ENCODE assay signal across 11 cellular contexts in genomic region chr11:1202154-1202775, GRCh38. TPM values are rescaled to one million over a fixed set of nuclear protein-coding genes. Genes with fewer than 3 reads are reported as not detected.
A peak's percentile ranks its signal among the peaks of the same experiment; 100 is the strongest.
DNase-seq lines count a peak whose midpoint lies in the region; ATAC-seq and TF ChIP-seq lines count a peak whose summit lies in the region.
"Had no signal": no experiment of that assay in that cellular context is flagged by ENCODE, and none has a peak within 500 bp of the region (broad histone marks: within the 10 kb centered on the region; RNA-seq: fewer than 3 reads in every experiment).

No MANE protein-coding gene starts in this region.

- H3K9ac ChIP-seq in neural progenitor cell, result no peak overlapping the region

- no peak overlapping the region for H3K4me3 ChIP-seq in esophagus muscularis mucosa
- H3K4me3 ChIP-seq in neural progenitor cell, result no peak overlapping the region
- H3K4me3 ChIP-seq: SK-N-MC had no signal

- intact Hi-C loops in esophagus muscularis mucosa (cut with DNase I), result loop anchor here (2.0 kb wide), 1 partner anchor 313 kb away; no protein-coding TSS in a partner anchor

- H3K27me3 ChIP-seq in esophagus muscularis mucosa (peaks cover 0 to 67% (median 24%) of the 10 kb centered on the region in 4 donors), neural progenitor cell (no peaks in the 10 kb centered on the region)

- no peak for TF ChIP-seq EP300 in esophagus muscularis mucosa (IDR thresholded peaks at IDR 0.05)

- H3K36me3 Mint-ChIP-seq in activated T-cell treated with anti-CD3 and anti-CD28 coated beads, Interleukin-2, amount 50 U/mL, for 4 hours (ENCODE audit: insufficient read depth), result no peaks in the 10 kb centered on the region
- H3K36me3 Mint-ChIP-seq in activated T-cell treated with anti-CD3 and anti-CD28 coated beads, Interleukin-2, amount 50 U/mL, for 24 hours (ENCODE audit: low read depth), result no peaks in the 10 kb centered on the region
- no peaks in the 10 kb centered on the region for H3K36me3 Mint-ChIP-seq in glutamatergic neuron (ENCODE audit: unreplicated experiment)
- H3K36me3 Mint-ChIP-seq in neural progenitor cell, result no peaks in the 10 kb centered on the region

- no peak for TF ChIP-seq POLR2A in esophagus muscularis mucosa (IDR thresholded peaks at IDR 0.05; ENCODE audit: low read depth)

- no peak overlapping the region for H3K4me2 ChIP-seq in neural progenitor cell

- peak; percentile 4 for DNase-seq in activated T-cell treated with anti-CD3 and anti-CD28 coated beads, Interleukin-2, amount 50 U/mL, for 4 hours
- no peak for DNase-seq in activated T-cell treated with anti-CD3 and anti-CD28 coated beads, Interleukin-2, amount 50 U/mL, for 24 hours
- peak; percentile 16 for DNase-seq in NCI-H526 treated with DMSO at 0.1 percent for 48 hours (lab: John Stamatoyannopoulos, UW)
- peak; percentile 25 for DNase-seq in glutamatergic neuron
- DNase-seq in stimulated activated naive CD8-positive, alpha-beta T cell treated with anti-CD3 and anti-CD28 coated beads, Interleukin-15, amount 100 ng/mL, for 72 hours, result peak in 1 of 2 donors; percentile 14
- DNase-seq in esophagus muscularis mucosa (ENCODE audit: extremely low spot score), result no peak
- no peak for DNase-seq in neural progenitor cell (ENCODE audit: low spot score)
- DNase-seq: cerebellar nuclear complex had no signal

- H3K4me1 ChIP-seq in esophagus muscularis mucosa (peaks cover 3 to 13% (median 9%) of the 10 kb centered on the region in 4 donors), neural progenitor cell (no peaks in the 10 kb centered on the region)

- no peaks in the 10 kb centered on the region for H3K36me3 ChIP-seq in esophagus muscularis mucosa
- H3K36me3 ChIP-seq in neural progenitor cell, result no peaks in the 10 kb centered on the region

- H3K27me3 Mint-ChIP-seq in activated T-cell treated with anti-CD3 and anti-CD28 coated beads, Interleukin-2, amount 50 U/mL, for 4 hours (ENCODE audit: low read depth), result peaks cover 2% of the 10 kb centered on the region
- H3K27me3 Mint-ChIP-seq in activated T-cell treated with anti-CD3 and anti-CD28 coated beads, Interleukin-2, amount 50 U/mL, for 24 hours, result no peaks in the 10 kb centered on the region
- H3K27me3 Mint-ChIP-seq in glutamatergic neuron (ENCODE audit: unreplicated experiment) (peaks cover 2% of the 10 kb centered on the region), neural progenitor cell (ENCODE audit: insufficient read depth, low read depth) (no peaks in the 10 kb centered on the region)
- no peaks in the 10 kb centered on the region for H3K27me3 Mint-ChIP-seq in stimulated activated naive CD8-positive, alpha-beta T cell treated with anti-CD3 and anti-CD28 coated beads, Interleukin-15, amount 100 ng/mL, for 72 hours

- ATAC-seq in activated T-cell treated with anti-CD3 and anti-CD28 coated beads, Interleukin-2, amount 50 U/mL, for 4 hours, result peak in 1 of 2 donors; percentile 5
- peak; percentile 56 for ATAC-seq in stimulated activated naive CD8-positive, alpha-beta T cell treated with anti-CD3 and anti-CD28 coated beads, Interleukin-15, amount 100 ng/mL, for 72 hours
- ATAC-seq in GM21381 (IDR thresholded peaks at IDR 0.05; ENCODE audit: unreplicated experiment), result no peak

- H3K4me1 Mint-ChIP-seq in activated T-cell treated with anti-CD3 and anti-CD28 coated beads, Interleukin-2, amount 50 U/mL, for 4 hours (ENCODE audit: low read depth), result no peaks in the 10 kb centered on the region
- H3K4me1 Mint-ChIP-seq in activated T-cell treated with anti-CD3 and anti-CD28 coated beads, Interleukin-2, amount 50 U/mL, for 24 hours (ENCODE audit: low read depth), result no peaks in the 10 kb centered on the region
- H3K4me1 Mint-ChIP-seq in glutamatergic neuron (ENCODE audit: low read depth, unreplicated experiment), result no peaks in the 10 kb centered on the region
- no peaks in the 10 kb centered on the region for H3K4me1 Mint-ChIP-seq in stimulated activated naive CD8-positive, alpha-beta T cell treated with anti-CD3 and anti-CD28 coated beads, Interleukin-15, amount 100 ng/mL, for 72 hours
- H3K4me1 Mint-ChIP-seq in neural progenitor cell, result no peaks in the 10 kb centered on the region

- no peak for TF ChIP-seq CTCF in glutamatergic neuron (IDR thresholded peaks at IDR 0.05; ENCODE audit: partially characterized antibody, unreplicated experiment)
- no peak for TF ChIP-seq CTCF in esophagus muscularis mucosa (IDR thresholded peaks at IDR 0.05)
- TF ChIP-seq CTCF in neural progenitor cell (IDR thresholded peaks at IDR 0.05), result no peak

- no peak overlapping the region for H3K27ac ChIP-seq in esophagus muscularis mucosa (replicated peaks in 1 of 4)
- H3K27ac ChIP-seq in neural progenitor cell, result no peak overlapping the region
- H3K27ac ChIP-seq: SK-N-MC had no signal

- no peak overlapping the region for H3K27ac Mint-ChIP-seq in activated T-cell treated with anti-CD3 and anti-CD28 coated beads, Interleukin-2, amount 50 U/mL, for 24 hours
- H3K27ac Mint-ChIP-seq in glutamatergic neuron (ENCODE audit: unreplicated experiment) (no peak overlapping the region), neural progenitor cell (no peak overlapping the region)
- H3K27ac Mint-ChIP-seq in stimulated activated naive CD8-positive, alpha-beta T cell treated with anti-CD3 and anti-CD28 coated beads, Interleukin-15, amount 100 ng/mL, for 72 hours, result peak overlapping the region in 1 of 2 donors; percentile 69

- no peaks in the 10 kb centered on the region for H3F3A ChIP-seq in neural progenitor cell (ENCODE audit: low read depth)

- no peaks in the 10 kb centered on the region for H3K79me2 ChIP-seq in neural progenitor cell (ENCODE audit: low read depth)

- no peak overlapping the region for H2AFZ ChIP-seq in neural progenitor cell (replicated peaks)

- H3K9me3 ChIP-seq in esophagus muscularis mucosa (no peaks in the 10 kb centered on the region), neural progenitor cell (ENCODE audit: low read depth) (no peaks in the 10 kb centered on the region)

- H3K4me3 Mint-ChIP-seq in activated T-cell treated with anti-CD3 and anti-CD28 coated beads, Interleukin-2, amount 50 U/mL, for 4 hours, result no peak overlapping the region
- no peak overlapping the region for H3K4me3 Mint-ChIP-seq in activated T-cell treated with anti-CD3 and anti-CD28 coated beads, Interleukin-2, amount 50 U/mL, for 24 hours
- H3K4me3 Mint-ChIP-seq in glutamatergic neuron (ENCODE audit: unreplicated experiment) (no peak overlapping the region), neural progenitor cell (no peak overlapping the region)
- no peak overlapping the region for H3K4me3 Mint-ChIP-seq in stimulated activated naive CD8-positive, alpha-beta T cell treated with anti-CD3 and anti-CD28 coated beads, Interleukin-15, amount 100 ng/mL, for 72 hours

- no peaks in the 10 kb centered on the region for H3K9me3 Mint-ChIP-seq in activated T-cell treated with anti-CD3 and anti-CD28 coated beads, Interleukin-2, amount 50 U/mL, for 4 hours
- H3K9me3 Mint-ChIP-seq in activated T-cell treated with anti-CD3 and anti-CD28 coated beads, Interleukin-2, amount 50 U/mL, for 24 hours, result no peaks in the 10 kb centered on the region
- H3K9me3 Mint-ChIP-seq in glutamatergic neuron (ENCODE audit: unreplicated experiment), result peaks cover 2% of the 10 kb centered on the region
- no peaks in the 10 kb centered on the region for H3K9me3 Mint-ChIP-seq in stimulated activated naive CD8-positive, alpha-beta T cell treated with anti-CD3 and anti-CD28 coated beads, Interleukin-15, amount 100 ng/mL, for 72 hours
- no peaks in the 10 kb centered on the region for H3K9me3 Mint-ChIP-seq in neural progenitor cell

- no peaks in the 10 kb centered on the region for H4K20me1 ChIP-seq in neural progenitor cell (ENCODE audit: low read depth)

- WGBS in esophagus muscularis mucosa, result 41% methylated on average over 14 of the region's 18 CpGs

RNA-seq across cellular contexts. Expression of gene MUC5B, which starts 20.6 kb away (rescaled TPM):
- 1 to 10 TPM; 1.1 to 2.2 (median 1.4) TPM for total RNA-seq in activated T-cell treated with anti-CD3 and anti-CD28 coated beads, Interleukin-2, amount 50 U/mL, for 4 hours
- not detected for total RNA-seq in glutamatergic neuron (ENCODE audit: unreplicated experiment)
- total RNA-seq in esophagus muscularis mucosa, result under 1 TPM in 3 of 4 donors, not detected in 1; under 0.01 to 0.45 (median 0.06) TPM
- total RNA-seq in neural progenitor cell (ENCODE audit: low replicate concordance), result 0.03 TPM in 1 of 2 replicates, not detected in the other
- total RNA-seq: subcutaneous adipose tissue had no signal

RNA-seq across cellular contexts. Expression of gene MUC5AC, which starts 44.5 kb away (rescaled TPM):
- total RNA-seq in activated T-cell treated with anti-CD3 and anti-CD28 coated beads, Interleukin-2, amount 50 U/mL, for 4 hours, result under 1 TPM in 2 of 3 donors, not detected in 1; under 0.01 TPM
- total RNA-seq in glutamatergic neuron (ENCODE audit: unreplicated experiment) (not detected), esophagus muscularis mucosa (under 1 TPM in 3 of 4 donors, not detected in 1; under 0.01 TPM), neural progenitor cell (ENCODE audit: low replicate concordance) (not detected in 2 replicates)
- total RNA-seq: subcutaneous adipose tissue had no signal

Comparison
In these comparisons a context has a peak if more than half of its experiments do, and no peak if none do; other contexts are left out.
1. DNase-seq: peak in activated T-cell treated with anti-CD3 and anti-CD28 coated beads, Interleukin-2, amount 50 U/mL, for 4 hours (single experiment), NCI-H526 treated with DMSO at 0.1 percent for 48 hours (single experiment) and glutamatergic neuron (single experiment); none in activated T-cell treated with anti-CD3 and anti-CD28 coated beads, Interleukin-2, amount 50 U/mL, for 24 hours (single experiment), esophagus muscularis mucosa (single experiment) and neural progenitor cell (single experiment).